ENCODE assay signal across 14 cellular contexts in genomic region chr14:56131004-56131864, GRCh38. TPM values are rescaled to one million over a fixed set of nuclear protein-coding genes. Genes with fewer than 3 reads are reported as not detected.
A peak's percentile ranks its signal among the peaks of the same experiment; 100 is the strongest.
DNase-seq lines count a peak whose midpoint lies in the region; ATAC-seq and TF ChIP-seq lines count a peak whose summit lies in the region.
"Had no signal": no experiment of that assay in that cellular context is flagged by ENCODE, and none has a peak within 500 bp of the region (broad histone marks: within the 10 kb centered on the region; RNA-seq: fewer than 3 reads in every experiment).

No MANE protein-coding gene starts in this region.

- H3K9me2 ChIP-seq in PC-3 (replicated peaks; ENCODE audit: low read length), result no peaks in the 10 kb centered on the region

- H3K4me1 Mint-ChIP-seq in stimulated activated naive CD8-positive, alpha-beta T cell treated with anti-CD3 and anti-CD28 coated beads, Interleukin-15, amount 100 ng/mL, for 72 hours, result peaks cover 41% of the 10 kb centered on the region
- H3K4me1 Mint-ChIP-seq in activated CD8-positive, alpha-beta memory T cell treated with anti-CD3 and anti-CD28 coated beads, Interleukin-2, amount 10 ng/mL, durations not matched to agents 7 days and 5 days, result peaks cover 5% of the 10 kb centered on the region

- H3K9me3 Mint-ChIP-seq in stimulated activated naive CD8-positive, alpha-beta T cell treated with anti-CD3 and anti-CD28 coated beads, Interleukin-15, amount 100 ng/mL, for 72 hours, result no peaks in the 10 kb centered on the region
- H3K9me3 Mint-ChIP-seq in activated CD8-positive, alpha-beta memory T cell treated with anti-CD3 and anti-CD28 coated beads, Interleukin-2, amount 10 ng/mL, durations not matched to agents 7 days and 5 days (ENCODE audit: low read depth), result no peaks in the 10 kb centered on the region
- H3K9me3 Mint-ChIP-seq: immature natural killer cell had no signal

- no peak overlapping the region for H3K4me3 ChIP-seq in body of pancreas
- no peak overlapping the region for H3K4me3 ChIP-seq in PC-3 (ENCODE audit: low read length)
- H3K4me3 ChIP-seq: MG63, suprapubic skin had no signal

- H3K36me3 Mint-ChIP-seq in activated CD8-positive, alpha-beta memory T cell treated with anti-CD3 and anti-CD28 coated beads, Interleukin-2, amount 10 ng/mL, durations not matched to agents 7 days and 5 days, result no peaks in the 10 kb centered on the region
- H3K36me3 Mint-ChIP-seq: immature natural killer cell had no signal

- CTCF ChIA-PET in activated CD8-positive, alpha-beta memory T cell treated with anti-CD3 and anti-CD28 coated beads, Interleukin-2, amount 10 ng/mL, durations not matched to agents 7 days and 5 days (lab: Charles Lee), result no interaction called here
- CTCF ChIA-PET in PC-3 (lab: Charles Lee), result no interaction called here

- peaks cover 92% of the 10 kb centered on the region for H3K4me1 ChIP-seq in body of pancreas
- no peaks in the 10 kb centered on the region for H3K4me1 ChIP-seq in PC-3 (ENCODE audit: insufficient read depth, low read length)

- DNase-seq in stimulated activated naive CD8-positive, alpha-beta T cell treated with anti-CD3 and anti-CD28 coated beads, Interleukin-15, Interleukin-2, amounts not matched to agents 100 U/mL and 50 U/mL, for 24 hours, result no peak
- no peak for DNase-seq in stimulated activated naive CD8-positive, alpha-beta T cell treated with anti-CD3 and anti-CD28 coated beads, Interleukin-15, amount 100 ng/mL, for 72 hours
- peak; percentile 55 for DNase-seq in NCI-H510A treated with DMSO at 0.1 percent for 48 hours (lab: John Stamatoyannopoulos, UW)
- DNase-seq in body of pancreas, result peak in 1 of 4 donors; percentile 57
- DNase-seq in activated CD8-positive, alpha-beta memory T cell treated with anti-CD3 and anti-CD28 coated beads, Interleukin-2, amount 10 ng/mL, durations not matched to agents 7 days and 5 days, result no peak
- no peak for DNase-seq in UCSD-AML1 (lab: John Stamatoyannopoulos, UW; ENCODE audit: unreplicated experiment)
- DNase-seq in SW 1271 (lab: John Stamatoyannopoulos, UW), result no peak
- no peak for DNase-seq in PC-3
- DNase-seq: CD4-positive, CD25-positive, alpha-beta regulatory T cell; effector CD4-positive, alpha-beta T cell; foreskin keratinocyte; immature natural killer cell; MG63 had no signal

- no peaks in the 10 kb centered on the region for H3K36me3 ChIP-seq in body of pancreas (replicated peaks in 1 of 2; ENCODE audit: insufficient read depth in 1 of 2, low read depth in 2 of 2)
- H3K36me3 ChIP-seq in PC-3 (ENCODE audit: low read depth, low read length), result no peaks in the 10 kb centered on the region
- H3K36me3 ChIP-seq: MG63, suprapubic skin had no signal

- BruUV-seq in PC-3 (replicated peaks; lab: Mats Ljungman, UMichigan), result no TSS peak

- no peaks in the 10 kb centered on the region for H4K20me1 ChIP-seq in PC-3 (ENCODE audit: low read length)

- POLR2A ChIA-PET in PC-3 (lab: Charles Lee; ENCODE audit: unreplicated experiment), result no interaction called here

- H3K4me2 ChIP-seq in PC-3 (ENCODE audit: low read length), result no peak overlapping the region

- ATAC-seq in stimulated activated naive CD8-positive, alpha-beta T cell treated with anti-CD3 and anti-CD28 coated beads, Interleukin-15, Interleukin-2, amounts not matched to agents 100 U/mL and 50 U/mL, for 24 hours, result peak; percentile 58
- no peak for ATAC-seq in stimulated activated naive CD8-positive, alpha-beta T cell treated with anti-CD3 and anti-CD28 coated beads, Interleukin-15, amount 100 ng/mL, for 72 hours
- ATAC-seq in body of pancreas (peak; percentile 38), PC-3 (no peak)
- ATAC-seq in activated CD8-positive, alpha-beta memory T cell treated with anti-CD3 and anti-CD28 coated beads, Interleukin-2, amount 10 ng/mL, durations not matched to agents 7 days and 5 days, result no peak
- ATAC-seq: foreskin keratinocyte had no signal

- no peaks in the 10 kb centered on the region for H3K79me2 ChIP-seq in PC-3 (ENCODE audit: low read length)

- H3K27ac ChIP-seq in body of pancreas (peak overlapping the region; percentile 63 to 97 (median 76)), PC-3 (ENCODE audit: low read length) (no peak overlapping the region)
- H3K27ac ChIP-seq: foreskin keratinocyte had no signal

- H3F3A ChIP-seq in PC-3 (ENCODE audit: low read length, unreplicated experiment), result no peaks in the 10 kb centered on the region

- peaks cover 13% of the 10 kb centered on the region for H3K27me3 Mint-ChIP-seq in stimulated activated naive CD8-positive, alpha-beta T cell treated with anti-CD3 and anti-CD28 coated beads, Interleukin-15, amount 100 ng/mL, for 72 hours
- no peaks in the 10 kb centered on the region for H3K27me3 Mint-ChIP-seq in activated CD8-positive, alpha-beta memory T cell treated with anti-CD3 and anti-CD28 coated beads, Interleukin-2, amount 10 ng/mL, durations not matched to agents 7 days and 5 days

- no peak for TF ChIP-seq CTCF in body of pancreas (IDR thresholded peaks at IDR 0.05)
- TF ChIP-seq CTCF in PC-3 (conservative IDR thresholded peaks at IDR 0.05; ENCODE audit: low read depth, low read length), result no peak

- peak overlapping the region in 1 of 2 donors; percentile 55 for H3K27ac Mint-ChIP-seq in stimulated activated naive CD8-positive, alpha-beta T cell treated with anti-CD3 and anti-CD28 coated beads, Interleukin-15, amount 100 ng/mL, for 72 hours
- H3K27ac Mint-ChIP-seq in activated CD8-positive, alpha-beta memory T cell treated with anti-CD3 and anti-CD28 coated beads, Interleukin-2, amount 10 ng/mL, durations not matched to agents 7 days and 5 days, result no peak overlapping the region
- H3K27ac Mint-ChIP-seq: immature natural killer cell had no signal

- H3K9me3 ChIP-seq in body of pancreas (no peaks in the 10 kb centered on the region), PC-3 (ENCODE audit: low read length) (no peaks in the 10 kb centered on the region)
- H3K9me3 ChIP-seq: MG63, suprapubic skin had no signal

- H2AFZ ChIP-seq in PC-3 (ENCODE audit: low read length), result no peak overlapping the region

- H3K27me3 ChIP-seq in body of pancreas (no peaks in the 10 kb centered on the region), PC-3 (ENCODE audit: low read length) (peaks cover 97% of the 10 kb centered on the region)
- H3K27me3 ChIP-seq: MG63, suprapubic skin had no signal

- WGBS in body of pancreas, 2 donors, result 30 to 36% methylated on average over 5 of the region's 5 CpGs

- H3K4me3 Mint-ChIP-seq in stimulated activated naive CD8-positive, alpha-beta T cell treated with anti-CD3 and anti-CD28 coated beads, Interleukin-15, amount 100 ng/mL, for 72 hours, result no peak overlapping the region
- H3K4me3 Mint-ChIP-seq in activated CD8-positive, alpha-beta memory T cell treated with anti-CD3 and anti-CD28 coated beads, Interleukin-2, amount 10 ng/mL, durations not matched to agents 7 days and 5 days, result no peak overlapping the region
- H3K4me3 Mint-ChIP-seq: immature natural killer cell had no signal

- TF ChIP-seq POLR2A in body of pancreas (IDR thresholded peaks at IDR 0.05), result peak in 2 of 3 donors; percentile 20 to 44

- no peak overlapping the region for H3K9ac ChIP-seq in PC-3 (ENCODE audit: low read length)

- intact Hi-C loops in body of pancreas (cut with DNase I) (no loop called here), PC-3 (cut with micrococcal nuclease) (no loop called here)

RNA-seq across cellular contexts. Expression of gene PELI2, which starts 13.0 kb away (rescaled TPM):
- 10 to 100 TPM; 31.6 to 41.8 TPM for total RNA-seq in body of pancreas
- 1 to 10 TPM; 1.1 to 1.2 TPM for total RNA-seq in activated CD8-positive, alpha-beta memory T cell treated with anti-CD3 and anti-CD28 coated beads, Interleukin-2, amount 10 ng/mL, durations not matched to agents 7 days and 5 days
- 0.11 and 0.23 TPM in 2 replicates for total RNA-seq in PC-3 (2014; rRNA removed)
- total RNA-seq: foreskin keratinocyte had no signal

Comparison
In these comparisons a context has a peak if more than half of its experiments do, and no peak if none do; other contexts are left out.
1. ATAC-seq: peak in stimulated activated naive CD8-positive, alpha-beta T cell treated with anti-CD3 and anti-CD28 coated beads, Interleukin-15, Interleukin-2, amounts not matched to agents 100 U/mL and 50 U/mL, for 24 hours (single experiment) and body of pancreas (single experiment); none in stimulated activated naive CD8-positive, alpha-beta T cell treated with anti-CD3 and anti-CD28 coated beads, Interleukin-15, amount 100 ng/mL, for 72 hours (single experiment), activated CD8-positive, alpha-beta memory T cell treated with anti-CD3 and anti-CD28 coated beads, Interleukin-2, amount 10 ng/mL, durations not matched to agents 7 days and 5 days (single experiment) and PC-3 (single experiment).
2. RNA of gene PELI2, which starts 13.0 kb away (total RNA-seq): 31.6 to 41.8 TPM in body of pancreas; 1.1 to 1.2 TPM in activated CD8-positive, alpha-beta memory T cell treated with anti-CD3 and anti-CD28 coated beads, Interleukin-2, amount 10 ng/mL, durations not matched to agents 7 days and 5 days and 0.11 to 0.23 TPM in PC-3; every median in the first group is over 10 times any median in the second.